8 cellular contexts compared by ENCODE assay signal in genomic region chr21:44846485-44847260, GRCh38. TPM values are rescaled to one million over a fixed set of nuclear protein-coding genes. Genes with fewer than 3 reads are reported as not detected.
A peak's percentile ranks its signal among the peaks of the same experiment; 100 is the strongest.
DNase-seq lines count a peak whose midpoint lies in the region; ATAC-seq, FAIRE-seq and TF ChIP-seq lines count a peak whose summit lies in the region.

No MANE protein-coding gene starts in this region.

- CTCF ChIA-PET in A549 (lab: Yijun Ruan, JAX) (interaction anchor here (0.6 to 1.8 kb wide), 13 partner anchors 8 to 91 kb away, joined by 3 to 6 read pairs (median 4); no protein-coding TSS in a partner anchor), HCT116 (lab: Charles Lee) (no interaction called here)

- H3K9ac ChIP-seq in HCT116 (ENCODE audit: low read length) = no peak overlapping the region

- H3K27me3 ChIP-seq in HCT116 (ENCODE audit: insufficient read depth, low read length) (no peaks in the 10 kb centered on the region), muscle layer of duodenum (ENCODE audit: low read depth, low read length) (no peaks in the 10 kb centered on the region)

- H3K36me3 ChIP-seq in HCT116 (ENCODE audit: control insufficient read depth in 1 of 2, insufficient read depth in 2 of 2, low read length in 2 of 2) (peaks cover 2 to 17% of the 10 kb centered on the region in 2 experiments; a peak in 2 of 4 replicates), muscle layer of duodenum (ENCODE audit: control insufficient read depth in 1 of 2, insufficient read depth in 2 of 2, low read length in 2 of 2) (peaks cover 25 to 32% of the 10 kb centered on the region in 2 donors)

- POLR2A ChIA-PET in A549 (lab: Yijun Ruan, JAX) (no interaction called here), HCT116 (lab: Charles Lee) (no interaction called here)

- no peaks in the 10 kb centered on the region for H4K20me1 ChIP-seq in HCT116 (ENCODE audit: insufficient read depth)

- TF ChIP-seq CTCF in A549 (IDR thresholded peaks at IDR 0.05) (no peak), HCT116 (IDR thresholded peaks at IDR 0.05 in 2 of 3, conservative IDR thresholded peaks at IDR 0.05 in 1 of 3; ENCODE audit: borderline replicate concordance in 1 of 3, insufficient read depth in 1 of 3, low read depth in 2 of 3, low read length in 2 of 3) (no peak), VCaP (conservative IDR thresholded peaks at IDR 0.05) (no peak)

- WGBS in A549 (ENCODE audit: missing lambda C conversion rate) = 70% methylated on average over 21 of the region's 27 CpGs

- no peak for FAIRE-seq in A549 (lab: Jason Lieb, UNC)

- TF ChIP-seq POLR2A in A549 (IDR thresholded peaks at IDR 0.05; ENCODE audit: low read length) (no peak), HCT116 (IDR thresholded peaks at IDR 0.05; ENCODE audit: borderline replicate concordance, extremely low read depth, insufficient read depth, insufficient read length) (no peak)

- no peaks in the 10 kb centered on the region for H3K79me2 ChIP-seq in HCT116 (ENCODE audit: insufficient read depth, low read length)

- H3K9me2 ChIP-seq in HCT116 (ENCODE audit: insufficient read depth) = no peaks in the 10 kb centered on the region

- H3K9me3 ChIP-seq in A549 (no peaks in the 10 kb centered on the region), HCT116 (ENCODE audit: control insufficient read depth in 1 of 2, insufficient read depth in 1 of 2, low read depth in 1 of 2, low read length in 2 of 2) (no peaks in the 10 kb centered on the region), muscle layer of duodenum (ENCODE audit: control insufficient read depth in 1 of 2, low read length in 2 of 2) (no peaks in the 10 kb centered on the region)

- ATAC-seq in A549 (peak in 1 of 2 experiments; percentile 6; a peak in 2 of 6 replicates), HCT116 (no peak), GM18867 (IDR thresholded peaks at IDR 0.05; ENCODE audit: unreplicated experiment) (no peak)

- peak overlapping the region; percentile 83 for H3K4me2 ChIP-seq in A549
- H3K4me2 ChIP-seq in HCT116 (ENCODE audit: low read length) = peak overlapping the region; percentile 77

- intact Hi-C loops in HCT116 (cut with micrococcal nuclease) = no loop called here

- H3K4me1 ChIP-seq in A549 (peaks cover 12% of the 10 kb centered on the region), HCT116 (ENCODE audit: control insufficient read depth in 1 of 2, insufficient read depth in 2 of 2, low read length in 2 of 2) (peaks cover 10 to 17% of the 10 kb centered on the region in 2 experiments; a peak in 3 of 4 replicates), muscle layer of duodenum (ENCODE audit: control insufficient read depth in 1 of 2, insufficient read depth in 2 of 2, low read length in 2 of 2) (peaks cover 7 to 19% of the 10 kb centered on the region in 2 donors)

- no peak for TF ChIP-seq EP300 in A549 (IDR thresholded peaks at IDR 0.05)

- TF ChIP-seq RAD21 in A549 (conservative IDR thresholded peaks at IDR 0.05 in 1 of 2, IDR thresholded peaks at IDR 0.05 in 1 of 2) (no peak), HCT116 (IDR thresholded peaks at IDR 0.05; ENCODE audit: low read depth) (no peak)

- H3K27ac ChIP-seq in A549 (peak overlapping the region; percentile 51 to 79; a peak in 5 of 6 replicates), HCT116 (ENCODE audit: low read depth, low read length) (peak overlapping the region; percentile 15; the same call in 1 of the 2 replicates), VCaP (peak overlapping the region; percentile 46), muscle layer of duodenum (ENCODE audit: low read length) (no peak overlapping the region)

- RAD21 ChIA-PET in HCT116 (lab: Charles Lee; ENCODE audit: low non-redundant PET in 1 of 2, low total read pairs in 2 of 2, uncharacterized antibody in 2 of 2, unreplicated experiment in 2 of 2) = no interaction called here

- no TSS peak for BruUV-seq in HCT116 (replicated peaks; lab: Mats Ljungman, UMichigan)

- DNase-seq in A549 (ENCODE audit: low read depth in 1 of 2, low spot score in 1 of 2) (no peak), HCT116 (ENCODE audit: low read depth, low spot score) (no peak), epidermal melanocyte (ENCODE audit: insufficient read length, low spot score) (peak; percentile 80), ureter (ENCODE audit: low spot score) (peak; percentile 78), NCI-H187 treated with DMSO at 0.1 percent for 48 hours (lab: John Stamatoyannopoulos, UW) (no peak)

- H3K4me3 ChIP-seq in A549 (peak overlapping the region; percentile 22; the same call in 2 of the 3 replicates), HCT116 (replicated peaks in 1 of 2; ENCODE audit: low read depth in 1 of 2, low read length in 2 of 2) (no peak overlapping the region; a peak in 1 of 4 replicates), muscle layer of duodenum (ENCODE audit: low read depth in 1 of 2, low read length in 2 of 2) (peak overlapping the region; percentile 42 to 55)

- H2AFZ ChIP-seq in HCT116 (ENCODE audit: low read depth, low read length, poor library complexity, severe bottlenecking) = no peak overlapping the region

TF ChIP-seq in A549, 52 proteins besides CTCF, POLR2A, EP300 and RAD21 (continues in another document):
- TF ChIP-seq RARB (CRISPR knock-in tag; IDR thresholded peaks at IDR 0.05) (no peak), NPAS2 (CRISPR knock-in tag; IDR thresholded peaks at IDR 0.05; ENCODE audit: borderline replicate concordance) (no peak), RNF2 (IDR thresholded peaks at IDR 0.05; ENCODE audit: borderline replicate concordance, low read depth) (no peak), PBX3 (IDR thresholded peaks at IDR 0.05) (no peak), ZFP36 (IDR thresholded peaks at IDR 0.05; ENCODE audit: borderline replicate concordance, partially characterized antibody) (no peak), RCOR1 (IDR thresholded peaks at IDR 0.05; ENCODE audit: low read depth, low read length) (no peak), TP53 (CRISPR knock-in tag; IDR thresholded peaks at IDR 0.05) (no peak)

TF ChIP-seq in HCT116, 20 proteins besides CTCF, POLR2A, EP300 and RAD21:
- TF ChIP-seq EZH2 (IDR thresholded peaks at IDR 0.05) (no peak), JUND (IDR thresholded peaks at IDR 0.05) (no peak), CBX3 (IDR thresholded peaks at IDR 0.05; ENCODE audit: low read depth) (no peak), ELF1 (IDR thresholded peaks at IDR 0.05; ENCODE audit: borderline replicate concordance, low read depth) (no peak), ZNF274 (IDR thresholded peaks at IDR 0.05; ENCODE audit: low read depth, low read length) (no peak), ZFX (IDR thresholded peaks at IDR 0.05) (no peak)

RNA-seq across cellular contexts. Expression of gene PTTG1IP, which starts 26.8 kb away (rescaled TPM):
- 97.6 and 99.4 TPM in 2 replicates for polyA plus RNA-seq in A549 (2011; rRNA removed)
- polyA plus RNA-seq in A549 (2012; cell fraction: cytosol; rRNA removed) = 49.3 and 65.6 TPM in 2 replicates
- 52.1 and 60.9 TPM in 2 replicates for polyA plus RNA-seq in A549 (2012; cell fraction: nucleus; rRNA removed)
- 93.2 to 103 TPM (median 98.7 TPM) in 3 replicates for polyA plus RNA-seq in A549 (2017; fragmentation: RNase III; extraction: RNeasy Plus Mini Kit Qiagen cat#74134 plus additional on column Dnase treatment)
- 51.4 and 52.1 TPM in 2 replicates for polyA minus RNA-seq in A549 (2011; rRNA and poly(A)+ RNA removed)
- total RNA-seq in HCT116 (2021; ENCODE audit: unreplicated experiment) = 83.4 TPM
- 71.1 and 77.6 TPM in 2 replicates for polyA plus RNA-seq in HCT116 (2012)
- total RNA-seq in ureter = 181 TPM

RNA-seq across cellular contexts. Expression of gene SUMO3, which starts 28.8 kb away (rescaled TPM):
- polyA plus RNA-seq in A549 (2011; rRNA removed) (77.7 and 110 TPM in 2 replicates), A549 (2017; fragmentation: RNase III; extraction: RNeasy Plus Mini Kit Qiagen cat#74134 plus additional on column Dnase treatment) (69.2 to 79.4 TPM (median 78.4 TPM) in 3 replicates)
- 74.6 and 79.7 TPM in 2 replicates for polyA plus RNA-seq in A549 (2012; cell fraction: cytosol; rRNA removed)
- 24.9 and 31.6 TPM in 2 replicates for polyA plus RNA-seq in A549 (2012; cell fraction: nucleus; rRNA removed)
- 43.1 and 45.5 TPM in 2 replicates for polyA minus RNA-seq in A549 (2011; rRNA and poly(A)+ RNA removed)
- total RNA-seq in HCT116 (2021; ENCODE audit: unreplicated experiment) (31.5 TPM), ureter (73.4 TPM)
- 26.5 and 27.5 TPM in 2 replicates for polyA plus RNA-seq in HCT116 (2012)

RNA-seq across cellular contexts. Expression of gene UBE2G2, which starts 45.1 kb away (rescaled TPM):
- 65.8 and 68.2 TPM in 2 replicates for polyA plus RNA-seq in A549 (2011; rRNA removed)
- 71.8 and 80.2 TPM in 2 replicates for polyA plus RNA-seq in A549 (2012; cell fraction: cytosol; rRNA removed)
- 86.6 and 92.2 TPM in 2 replicates for polyA plus RNA-seq in A549 (2012; cell fraction: nucleus; rRNA removed)
- 56.9 to 63.5 TPM (median 62.7 TPM) in 3 replicates for polyA plus RNA-seq in A549 (2017; fragmentation: RNase III; extraction: RNeasy Plus Mini Kit Qiagen cat#74134 plus additional on column Dnase treatment)
- 46.7 and 58.9 TPM in 2 replicates for polyA minus RNA-seq in A549 (2011; rRNA and poly(A)+ RNA removed)
- 86.5 TPM for total RNA-seq in HCT116 (2021; ENCODE audit: unreplicated experiment)
- 60.0 and 65.3 TPM in 2 replicates for polyA plus RNA-seq in HCT116 (2012)
- 126 TPM for total RNA-seq in ureter

Comparison
In these comparisons a context has a peak if more than half of its experiments do, and no peak if none do; other contexts are left out.
1. DNase-seq: peak in epidermal melanocyte (single experiment) and ureter (single experiment); none in A549 (0 of 2), HCT116 (single experiment) and NCI-H187 treated with DMSO at 0.1 percent for 48 hours (single experiment).
2. H3K4me3 ChIP-seq: peak in A549 (single experiment) and muscle layer of duodenum (2 of 2); none in HCT116 (0 of 2).